ENCODE assay signal across 4 cellular contexts in genomic region chr2:86732040-86732439, GRCh38. TPM values are rescaled to one million over a fixed set of nuclear protein-coding genes. Genes with fewer than 3 reads are reported as not detected.
"Had no signal": no experiment of that assay in that cellular context is flagged by ENCODE, and none has a peak within 500 bp of the region (broad histone marks: within the 10 kb centered on the region; RNA-seq: fewer than 3 reads in every experiment).

No MANE protein-coding gene starts in this region.

RNA-seq across cellular contexts. Expression of gene CD8A, which starts 58.7 kb away (rescaled TPM):
- total RNA-seq: osteocyte, pulmonary artery endothelial cell, smooth muscle cell, urinary bladder had no signal
- polyA plus RNA-seq: smooth muscle cell had no signal
